Comparison of ENCODE assay signal across 18 cellular contexts in the genomic region with DNA sequence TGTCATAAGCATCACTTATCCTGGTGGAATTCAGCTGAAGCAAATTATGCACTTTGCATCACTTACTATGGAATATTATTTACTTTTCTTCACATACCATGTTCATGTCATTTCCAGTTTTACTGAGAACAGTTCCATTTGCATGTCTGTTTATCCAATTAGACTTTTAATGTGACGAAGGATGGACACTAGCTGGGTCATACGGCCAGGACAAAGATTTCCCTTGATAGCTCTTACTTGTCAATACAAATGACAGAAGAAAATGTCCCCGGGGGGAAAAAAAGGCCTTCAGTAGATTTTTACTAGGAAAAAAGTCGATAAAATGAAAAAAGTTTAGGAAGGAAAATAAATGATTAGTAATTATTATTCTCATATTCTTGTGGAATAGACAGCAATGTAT.
A peak's percentile ranks its signal among the peaks of the same experiment; 100 is the strongest.
DNase-seq lines count a peak whose midpoint lies in the region; ATAC-seq and TF ChIP-seq lines count a peak whose summit lies in the region.
"Had no signal": no experiment of that assay in that cellular context is flagged by ENCODE, and none has a peak within 500 bp of the region (broad histone marks: within the 10 kb centered on the region; RNA-seq: fewer than 3 reads in every experiment).

No MANE protein-coding gene starts in this region.

- H3K27ac Mint-ChIP-seq in activated CD4-positive, alpha-beta T cell treated with anti-CD3 and anti-CD28 coated beads, Interleukin-2, amount 10 ng/mL, durations not matched to agents 24 days and 14 days, result no peak overlapping the region
- H3K27ac Mint-ChIP-seq: B cell; CD8-positive, alpha-beta T cell; HFFc6 had no signal

- H3K9me3 Mint-ChIP-seq in activated CD4-positive, alpha-beta T cell treated with anti-CD3 and anti-CD28 coated beads, Interleukin-2, amount 10 ng/mL, durations not matched to agents 24 days and 14 days, result no peaks in the 10 kb centered on the region
- H3K9me3 Mint-ChIP-seq: HFFc6 had no signal

- H3K27me3 Mint-ChIP-seq in activated CD4-positive, alpha-beta T cell treated with anti-CD3 and anti-CD28 coated beads, Interleukin-2, amount 10 ng/mL, durations not matched to agents 24 days and 14 days, result peaks cover 8% of the 10 kb centered on the region
- H3K27me3 Mint-ChIP-seq: B cell had no signal

- H3K27ac ChIP-seq in angular gyrus (ENCODE audit: low read depth, low read length) (peak overlapping the region; percentile 84), dorsolateral prefrontal cortex (peak overlapping the region in 58 of 59 donors; percentile 55 to 97 (median 89)), layer of hippocampus (ENCODE audit: low read depth, low read length) (peak overlapping the region; percentile 78), spleen (no peak overlapping the region)
- H3K27ac ChIP-seq: BLaER1 treated with 17β-estradiol and CSF1 and Interleukin-3, amounts not matched to agents 10 nM and 100 nM had no signal

- no peak overlapping the region for H3K4me3 Mint-ChIP-seq in activated CD4-positive, alpha-beta T cell treated with anti-CD3 and anti-CD28 coated beads, Interleukin-2, amount 10 ng/mL, durations not matched to agents 24 days and 14 days
- H3K4me3 Mint-ChIP-seq: B cell; CD8-positive, alpha-beta T cell; HFFc6 had no signal

- DNase-seq in dorsolateral prefrontal cortex, result no peak
- peak; percentile 76 for DNase-seq in pons (ENCODE audit: low spot score)
- DNase-seq in spleen, result no peak
- DNase-seq in activated CD4-positive, alpha-beta T cell treated with anti-CD3 and anti-CD28 coated beads, Interleukin-2, amount 10 ng/mL, durations not matched to agents 24 days and 14 days, result no peak
- no peak for DNase-seq in iPS-NIHi11 (ENCODE audit: low spot score)
- DNase-seq: 8988T; Calu3; CD8-positive, alpha-beta T cell; GF-D8; GOT3; H7; HFFc6 had no signal

- TF ChIP-seq CTCF in dorsolateral prefrontal cortex (IDR thresholded peaks at IDR 0.05 in 54 of 56, conservative IDR thresholded peaks at IDR 0.05 in 2 of 56; ENCODE audit: low read depth in 1 of 56, partially characterized antibody in 56 of 56) (no peak), spleen (IDR thresholded peaks at IDR 0.05 in 8 of 11, conservative IDR thresholded peaks at IDR 0.05 in 3 of 11) (no peak)

- H3K36me3 Mint-ChIP-seq in activated CD4-positive, alpha-beta T cell treated with anti-CD3 and anti-CD28 coated beads, Interleukin-2, amount 10 ng/mL, durations not matched to agents 24 days and 14 days (ENCODE audit: low read depth), result no peaks in the 10 kb centered on the region
- H3K36me3 Mint-ChIP-seq: CD8-positive, alpha-beta T cell had no signal

- no peak for TF ChIP-seq POLR2A in spleen (IDR thresholded peaks at IDR 0.05)

- H3K27me3 ChIP-seq in dorsolateral prefrontal cortex (no peaks in the 10 kb centered on the region), layer of hippocampus (ENCODE audit: control insufficient read depth, insufficient read depth, low read length) (no peaks in the 10 kb centered on the region), spleen (replicated peaks in 1 of 7) (no peaks in the 10 kb centered on the region)
- H3K27me3 ChIP-seq: BLaER1 treated with 17β-estradiol and CSF1 and Interleukin-3, amounts not matched to agents 10 nM and 100 nM had no signal

- ATAC-seq in HG02885 (IDR thresholded peaks at IDR 0.05; ENCODE audit: poor library complexity, unreplicated experiment), result no peak
- ATAC-seq: CD8-positive, alpha-beta T cell; HCT116 had no signal

- intact Hi-C loops in dorsolateral prefrontal cortex (cut with DNase I) (loop anchor here in 1 of 2 donors (2.0 kb wide), 1 partner anchor 56 kb away; no protein-coding TSS in a partner anchor), spleen (cut with DNase I; ENCODE audit: low total_unique reads) (no loop called here)
- intact Hi-C loops in activated CD4-positive, alpha-beta T cell treated with anti-CD3 and anti-CD28 coated beads, Interleukin-2, amount 10 ng/mL, durations not matched to agents 24 days and 14 days (cut with micrococcal nuclease), result no loop called here

- H3K4me3 ChIP-seq in dorsolateral prefrontal cortex (peak overlapping the region in 4 of 59 donors; percentile 2 to 25 (median 12)), spleen (no peak overlapping the region)
- H3K4me3 ChIP-seq: BLaER1 treated with 17β-estradiol and CSF1 and Interleukin-3, amounts not matched to agents 10 nM and 100 nM had no signal

- H3K4me1 Mint-ChIP-seq in activated CD4-positive, alpha-beta T cell treated with anti-CD3 and anti-CD28 coated beads, Interleukin-2, amount 10 ng/mL, durations not matched to agents 24 days and 14 days, result no peaks in the 10 kb centered on the region
- H3K4me1 Mint-ChIP-seq: B cell had no signal

- 82 to 92% (median 86%) methylated on average over 4 of the region's 4 CpGs for WGBS in spleen, 5 donors

- peaks cover 0 to 11% (median 4%) of the 10 kb centered on the region in 6 donors for H3K4me1 ChIP-seq in spleen
- H3K4me1 ChIP-seq: BLaER1 treated with 17β-estradiol and CSF1 and Interleukin-3, amounts not matched to agents 10 nM and 100 nM had no signal

- no peaks in the 10 kb centered on the region for H3K36me3 ChIP-seq in spleen

- H3K9me3 ChIP-seq in spleen, result peaks cover 0 to 17% (median 11%) of the 10 kb centered on the region in 8 donors

Comparison
In these comparisons a context has a peak if more than half of its experiments do, and no peak if none do; other contexts are left out.
1. H3K27ac ChIP-seq: peak in angular gyrus (single experiment), dorsolateral prefrontal cortex (58 of 59) and layer of hippocampus (single experiment); none in spleen (0 of 8).